Comparison of ENCODE assay signal across 17 cellular contexts in genomic region chr16:84777435-84777834, GRCh38. TPM values are rescaled to one million over a fixed set of nuclear protein-coding genes. Genes with fewer than 3 reads are reported as not detected.
DNase-seq lines count a peak whose midpoint lies in the region; ATAC-seq, FAIRE-seq and TF ChIP-seq lines count a peak whose summit lies in the region.
"Had no signal": no experiment of that assay in that cellular context is flagged by ENCODE, and none has a peak within 500 bp of the region (broad histone marks: within the 10 kb centered on the region; RNA-seq: fewer than 3 reads in every experiment).

No MANE protein-coding gene starts in this region.

- no peaks in the 10 kb centered on the region for H3K9me3 Mint-ChIP-seq in MCF 10A (ENCODE audit: unreplicated experiment)
- H3K9me3 Mint-ChIP-seq: CD4-positive, CD25-positive, alpha-beta regulatory T cell had no signal

- TF ChIP-seq RAD21 in HepG2 (CRISPR knock-in tag; IDR thresholded peaks at IDR 0.05): no peak

- peaks cover 43 to 73% of the 10 kb centered on the region in 2 experiments for H3K36me3 ChIP-seq in HepG2 (replicated peaks in 1 of 2; ENCODE audit: control insufficient read depth in 1 of 2, insufficient read depth in 2 of 2, low read length in 2 of 2)
- peaks cover 0 to 49% (median 25%) of the 10 kb centered on the region in 4 donors for H3K36me3 ChIP-seq in right lobe of liver

- no peak overlapping the region for H2AFZ ChIP-seq in HepG2 (ENCODE audit: low read length)
- H2AFZ ChIP-seq: GM23248 had no signal

- CTCF ChIA-PET in HepG2 (lab: Yijun Ruan, JAX; ENCODE audit: low intra/inter-chr PET ratio, low total read pairs) (no interaction called here), MCF 10A (lab: Yijun Ruan, JAX) (interaction anchor here (4.3 kb wide), 1 partner anchor 193 kb away, joined by 14 read pairs; no protein-coding TSS in a partner anchor)

- H3K4me1 ChIP-seq in HepG2 (ENCODE audit: insufficient read depth, low read length) (no peaks in the 10 kb centered on the region), right lobe of liver (no peaks in the 10 kb centered on the region)
- H3K4me1 ChIP-seq: Caco-2, HAP-1 had no signal

- H3K9me3 ChIP-seq in HepG2 (ENCODE audit: low read length) (no peaks in the 10 kb centered on the region), right lobe of liver (no peaks in the 10 kb centered on the region)
- H3K9me3 ChIP-seq: Caco-2, HAP-1 had no signal

- H4K20me1 ChIP-seq in HepG2 (ENCODE audit: insufficient read depth, low read length): no peaks in the 10 kb centered on the region; the same call in 1 of the 2 replicates

- POLR2A ChIA-PET in HepG2 (lab: Yijun Ruan, JAX): no interaction called here
- POLR2A ChIA-PET in MCF 10A (lab: Yijun Ruan, JAX): no interaction called here

- TF ChIP-seq POLR2A in HepG2 (IDR thresholded peaks at IDR 0.05; ENCODE audit: insufficient read depth in 1 of 2, low read depth in 2 of 2, low read length in 2 of 2) (no peak), right lobe of liver (IDR thresholded peaks at IDR 0.05) (no peak)

- no peak overlapping the region for H3K4me2 ChIP-seq in HepG2 (ENCODE audit: low read depth, low read length)
- H3K4me2 ChIP-seq: BLaER1 treated with 17β-estradiol and CSF1 and Interleukin-3, amounts not matched to agents 10 nM and 100 nM had no signal

- TF ChIP-seq CTCF in HepG2 (CRISPR knock-in tag; IDR thresholded peaks at IDR 0.05): no peak
- TF ChIP-seq CTCF in right lobe of liver (IDR thresholded peaks at IDR 0.05): no peak
- TF ChIP-seq CTCF in MCF 10A (IDR thresholded peaks at IDR 0.05; ENCODE audit: unreplicated experiment): no peak

- H3K27me3 ChIP-seq in HepG2 (ENCODE audit: control insufficient read depth in 1 of 2, insufficient read depth in 2 of 2, low read length in 2 of 2): no peaks in the 10 kb centered on the region
- no peaks in the 10 kb centered on the region for H3K27me3 ChIP-seq in right lobe of liver
- H3K27me3 ChIP-seq: BLaER1 treated with 17β-estradiol and CSF1 and Interleukin-3, amounts not matched to agents 10 nM and 100 nM had no signal

- no peaks in the 10 kb centered on the region for H3K79me2 ChIP-seq in HepG2 (ENCODE audit: insufficient read depth, low read length)

- intact Hi-C loops in HepG2 (cut with micrococcal nuclease; ENCODE audit: unreplicated experiment) (no loop called here), right lobe of liver (cut with DNase I) (no loop called here), MCF 10A (cut with micrococcal nuclease) (no loop called here)

- ATAC-seq in HepG2 (no peak), right lobe of liver (no peak), HG02970 (IDR thresholded peaks at IDR 0.05; ENCODE audit: low FRiP score, unreplicated experiment) (no peak)

- FAIRE-seq in HepG2 (lab: Jason Lieb, UNC): no peak
- FAIRE-seq: D721Med, G401.6, GM12891 had no signal

- H3K4me1 Mint-ChIP-seq in MCF 10A (ENCODE audit: insufficient read depth, unreplicated experiment): peaks cover 8% of the 10 kb centered on the region
- H3K4me1 Mint-ChIP-seq: B cell had no signal

- H3K9ac ChIP-seq in HepG2 (ENCODE audit: insufficient read depth, low read depth, low read length): no peak overlapping the region
- H3K9ac ChIP-seq: BLaER1 treated with 17β-estradiol and CSF1 and Interleukin-3, amounts not matched to agents 10 nM and 100 nM; GM23248 had no signal

- no peak overlapping the region for H3K4me3 Mint-ChIP-seq in MCF 10A (ENCODE audit: unreplicated experiment)
- H3K4me3 Mint-ChIP-seq: B cell; CD4-positive, CD25-positive, alpha-beta regulatory T cell had no signal

- no peak overlapping the region for H3K4me3 ChIP-seq in HepG2 (replicated peaks in 1 of 3; ENCODE audit: insufficient read depth in 1 of 3, low read depth in 2 of 3, low read length in 3 of 3)
- no peak overlapping the region for H3K4me3 ChIP-seq in right lobe of liver
- H3K4me3 ChIP-seq: BLaER1 treated with 17β-estradiol and CSF1 and Interleukin-3, amounts not matched to agents 10 nM and 100 nM; GM23248; HAP-1 had no signal

- peaks cover 75% of the 10 kb centered on the region for H3K36me3 Mint-ChIP-seq in MCF 10A (ENCODE audit: insufficient read depth, unreplicated experiment)

- in situ Hi-C loops in HepG2 (cut with HindIII; ENCODE audit: extremely low pct_ligation_motif_present, low pct_unique_long_range_greater_than_20kb): no loop called here

- BruUV-seq in HepG2 (replicated peaks; lab: Mats Ljungman, UMichigan) (no TSS peak), MCF 10A (replicated peaks; lab: Mats Ljungman, UMichigan) (no TSS peak)

- 98% methylated on average over 4 of the region's 5 CpGs for WGBS in HepG2 (ENCODE audit: low lambda C conversion rate)
- 100% methylated on average over 3 of the region's 5 CpGs for WGBS in right lobe of liver (ENCODE audit: insufficient coverage, low coverage, low lambda C conversion rate, missing lambda C conversion rate)

- H3K27ac ChIP-seq in HepG2 (ENCODE audit: extremely low read length, insufficient read depth, low read length) (no peak overlapping the region), right lobe of liver (no peak overlapping the region)
- H3K27ac ChIP-seq: GM23248 had no signal

- no peak overlapping the region for H3K27ac Mint-ChIP-seq in MCF 10A (ENCODE audit: low read depth, unreplicated experiment)
- H3K27ac Mint-ChIP-seq: B cell; CD4-positive, CD25-positive, alpha-beta regulatory T cell had no signal

- DNase-seq in HepG2 (ENCODE audit: low spot score) (no peak), right lobe of liver (no peak), medulla oblongata (ENCODE audit: extremely low spot score) (peak; percentile 40), pons (ENCODE audit: low spot score) (peak; percentile 40), MCF 10A (ENCODE audit: unreplicated experiment) (no peak)
- DNase-seq in activated CD4-positive, alpha-beta T cell treated with anti-CD3 and anti-CD28 coated beads, Interleukin-2, amount 50 U/mL, for 4 hours: no peak
- DNase-seq: 8988T; Caco-2; CD4-positive, CD25-positive, alpha-beta regulatory T cell; GM23248 had no signal

- H3K27me3 Mint-ChIP-seq in MCF 10A (ENCODE audit: insufficient read depth, unreplicated experiment): no peaks in the 10 kb centered on the region
- H3K27me3 Mint-ChIP-seq: B cell; CD4-positive, CD25-positive, alpha-beta regulatory T cell had no signal

- TF ChIP-seq EP300 in HepG2 (IDR thresholded peaks at IDR 0.05; ENCODE audit: low read depth in 2 of 2, low read length in 2 of 2): no peak
- TF ChIP-seq EP300 in HepG2 (CRISPR knock-in tag; IDR thresholded peaks at IDR 0.05; ENCODE audit: borderline replicate concordance): no peak

TF ChIP-seq in HepG2, 621 proteins besides CTCF, POLR2A, EP300 and RAD21:
- TF ChIP-seq ARID3A (IDR thresholded peaks at IDR 0.05; ENCODE audit: low read depth, low read length) (no peak), MBD4 (IDR thresholded peaks at IDR 0.05; ENCODE audit: borderline replicate concordance, low read length) (no peak), ZNF143 (CRISPR knock-in tag; IDR thresholded peaks at IDR 0.05) (no peak), IRX3 (CRISPR knock-in tag; IDR thresholded peaks at IDR 0.05; ENCODE audit: borderline replicate concordance, low read depth) (no peak), ZNF34 (CRISPR knock-in tag; IDR thresholded peaks at IDR 0.05; ENCODE audit: borderline replicate concordance) (no peak), RBM22 (optimal IDR thresholded peaks at IDR 0.05; ENCODE audit: low read length) (peak; percentile 65), ZNF75D (CRISPR knock-in tag; IDR thresholded peaks at IDR 0.05; ENCODE audit: borderline replicate concordance) (no peak)

RNA-seq across cellular contexts. Expression of gene CRISPLD2, which starts 42.4 kb away (rescaled TPM):
- total RNA-seq in HepG2 (2016; rRNA removed; fragmentation: Illumina TruSeq; extraction: Trizol) (0.14 and 0.31 TPM in 2 replicates), right lobe of liver (10 to 100 TPM in 3 of 6 experiments, 1 to 10 TPM in 3; 2.9 to 14.8 (median 8.9) TPM), MCF 10A (2022) (0.28 TPM in 1 of 2 replicates, not detected in the other)
- total RNA-seq in HepG2 (2016; cell fraction: cytosol; rRNA removed; fragmentation: Illumina TruSeq; extraction: Trizol; ENCODE audit: low read depth): not detected in 2 replicates
- 0.15 TPM in 2 replicates for total RNA-seq in HepG2 (2016; cell fraction: insoluble cytoplasmic fraction; rRNA removed; fragmentation: Illumina TruSeq; extraction: Trizol)
- total RNA-seq in HepG2 (2016; cell fraction: membrane; rRNA removed; fragmentation: Illumina TruSeq; extraction: Trizol): not detected in 2 replicates
- total RNA-seq in HepG2 (2016; cell fraction: nucleus; rRNA removed; fragmentation: Illumina TruSeq; extraction: Trizol): not detected in 2 replicates
- 0.04 and 0.25 TPM in 2 replicates for polyA plus RNA-seq in HepG2 (2011; rRNA removed)
- 0.05 and 0.15 TPM in 2 replicates for polyA plus RNA-seq in HepG2 (2011; cell fraction: cytosol; rRNA removed)
- polyA plus RNA-seq in HepG2 (2011; cell fraction: nucleus; rRNA removed): 0.08 and 0.17 TPM in 2 replicates
- 0.07 and 0.31 TPM in 2 replicates for polyA plus RNA-seq in HepG2 (2012)
- not detected in 2 replicates for polyA plus RNA-seq in HepG2 (2016; cell fraction: cytosol; fragmentation: Illumina TruSeq; extraction: Trizol; ENCODE audit: low read depth)
- not detected in 2 replicates for polyA plus RNA-seq in HepG2 (2016; cell fraction: insoluble cytoplasmic fraction; fragmentation: Illumina TruSeq; extraction: Trizol; ENCODE audit: low read depth)
- polyA plus RNA-seq in HepG2 (2016; cell fraction: membrane; fragmentation: Illumina TruSeq; extraction: Trizol; ENCODE audit: low read depth): not detected in 2 replicates
- 0.33 TPM in 1 of 2 replicates, not detected in the other for polyA plus RNA-seq in HepG2 (2016; cell fraction: nucleus; fragmentation: Illumina TruSeq; extraction: Trizol; ENCODE audit: insufficient read depth, low read depth)
- polyA minus RNA-seq in HepG2 (2011; rRNA and poly(A)+ RNA removed; ENCODE audit: low replicate concordance): 0.44 and 0.89 TPM in 2 replicates
- not detected in 2 replicates for polyA minus RNA-seq in HepG2 (2011; cell fraction: cytosol; rRNA and poly(A)+ RNA removed)
- polyA minus RNA-seq in HepG2 (2011; cell fraction: nucleus; rRNA and poly(A)+ RNA removed): 0.25 and 0.77 TPM in 2 replicates

Comparison
In these comparisons a context has a peak if more than half of its experiments do, and no peak if none do; other contexts are left out.
1. DNase-seq: peak in medulla oblongata (single experiment) and pons (single experiment); none in HepG2 (single experiment), right lobe of liver (0 of 3), MCF 10A (single experiment) and activated CD4-positive, alpha-beta T cell treated with anti-CD3 and anti-CD28 coated beads, Interleukin-2, amount 50 U/mL, for 4 hours (0 of 2).